ENCODE assay signal across 33 cellular contexts in the genomic region with DNA sequence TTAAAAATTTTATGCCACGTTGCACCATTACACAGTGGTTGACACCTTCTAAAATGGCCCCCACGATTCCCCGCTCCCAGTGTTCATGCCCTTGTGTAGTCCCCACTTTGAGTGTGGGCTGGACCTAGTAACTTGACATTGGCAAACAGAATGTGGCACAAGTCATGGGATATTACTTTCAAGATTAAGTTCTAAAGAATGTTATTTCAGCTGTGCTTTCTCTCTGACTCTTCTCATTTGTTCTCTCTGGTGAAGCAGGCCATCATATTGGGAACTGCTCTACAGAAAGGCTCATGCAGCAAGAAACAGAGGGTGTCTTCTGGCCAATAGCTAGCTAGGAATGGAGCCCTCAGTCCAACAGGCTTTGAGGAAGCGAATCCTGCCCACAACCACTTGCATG.
DNase-seq lines count a peak whose midpoint lies in the region; ATAC-seq, FAIRE-seq and TF ChIP-seq lines count a peak whose summit lies in the region.
"Had no signal": no experiment of that assay in that cellular context is flagged by ENCODE, and none has a peak within 500 bp of the region (broad histone marks: within the 10 kb centered on the region; RNA-seq: fewer than 3 reads in every experiment).

No MANE protein-coding gene starts in this region.

- H3K4me3 Mint-ChIP-seq in astrocyte (ENCODE audit: unreplicated experiment): no peak overlapping the region
- H3K4me3 Mint-ChIP-seq: activated CD4-positive, alpha-beta memory T cell treated with anti-CD3 and anti-CD28 coated beads for 36 hours; CD8-positive, alpha-beta T cell; dendritic cell treated with granulocyte-macrophage colony-stimulating factor and Interleukin-4, amounts not matched to agents 40 ng/mL and 50 ng/mL, for 4 days; endodermal cell; natural killer cell treated with Interleukin-12 subunit alpha and Interleukin-12 subunit beta and Interleukin-15 and Interleukin-18, amount 100 ng/mL, for 72 hours; stimulated activated naive CD8-positive, alpha-beta T cell treated with anti-CD3 and anti-CD28 coated beads, Interleukin-15, Interleukin-2, amounts not matched to agents 100 ng/mL and 50 ng/mL, for 24 hours; T-helper 17 cell had no signal

- H3K4me3 ChIP-seq in AG10803 (ENCODE audit: low read length) (no peak overlapping the region), astrocyte (ENCODE audit: insufficient read depth, low read depth, low read length) (no peak overlapping the region), upper lobe of right lung (no peak overlapping the region)
- H3K4me3 ChIP-seq: A549, body of pancreas, GM23248, lower lobe of right lung, ovary, skin epidermis, thoracic aorta had no signal

- H3K9ac ChIP-seq in astrocyte (ENCODE audit: low read length): no peak overlapping the region
- H3K9ac ChIP-seq: GM23248 had no signal

- FAIRE-seq in GM19239 (lab: Jason Lieb, UNC) (peak; percentile 95), astrocyte (lab: Jason Lieb, UNC) (peak; percentile 95)
- FAIRE-seq: urothelium cell line had no signal

- H3K36me3 ChIP-seq in astrocyte (ENCODE audit: insufficient read depth, low read length) (no peaks in the 10 kb centered on the region), upper lobe of right lung (no peaks in the 10 kb centered on the region)
- H3K36me3 ChIP-seq: lower lobe of right lung, ovary, thoracic aorta had no signal

- TF ChIP-seq CTCF in AG10803 (conservative IDR thresholded peaks at IDR 0.05; ENCODE audit: low read length) (no peak), astrocyte (IDR thresholded peaks at IDR 0.05; ENCODE audit: insufficient read depth, low read depth, low read length) (no peak), upper lobe of right lung (IDR thresholded peaks at IDR 0.05) (no peak)

- no peaks in the 10 kb centered on the region for H3K36me3 Mint-ChIP-seq in astrocyte (ENCODE audit: low read depth, unreplicated experiment)
- H3K36me3 Mint-ChIP-seq: activated CD4-positive, alpha-beta memory T cell treated with anti-CD3 and anti-CD28 coated beads for 36 hours; CD8-positive, alpha-beta T cell had no signal

- no peak overlapping the region for H3K27ac Mint-ChIP-seq in astrocyte (ENCODE audit: unreplicated experiment)
- H3K27ac Mint-ChIP-seq: activated CD4-positive, alpha-beta memory T cell treated with anti-CD3 and anti-CD28 coated beads for 36 hours; CD8-positive, alpha-beta T cell; endodermal cell; T-helper 17 cell had no signal

- ATAC-seq in upper lobe of right lung: no peak
- no peak for ATAC-seq in stimulated activated naive CD8-positive, alpha-beta T cell treated with anti-CD3 and anti-CD28 coated beads, Interleukin-15, Interleukin-2, amounts not matched to agents 100 U/mL and 50 U/mL, for 24 hours
- ATAC-seq: A549; body of pancreas; CD8-positive, alpha-beta T cell; lower lobe of right lung; natural killer cell treated with Interleukin-12 subunit alpha and Interleukin-12 subunit beta and Interleukin-15 and Interleukin-18, amount 100 ng/mL, for 72 hours; SK-N-SH treated with all-trans-retinoic acid at 6 μM for 48 hours; T-helper 17 cell had no signal

- H3K9me3 Mint-ChIP-seq in astrocyte (ENCODE audit: unreplicated experiment): peaks cover 2% of the 10 kb centered on the region
- H3K9me3 Mint-ChIP-seq: activated CD4-positive, alpha-beta memory T cell treated with anti-CD3 and anti-CD28 coated beads for 36 hours; CD8-positive, alpha-beta T cell; dendritic cell treated with granulocyte-macrophage colony-stimulating factor and Interleukin-4, amounts not matched to agents 40 ng/mL and 50 ng/mL, for 4 days had no signal

- H3K4me1 ChIP-seq in astrocyte (ENCODE audit: insufficient read depth, low read length) (no peaks in the 10 kb centered on the region), upper lobe of right lung (no peaks in the 10 kb centered on the region)
- H3K4me1 ChIP-seq: lower lobe of right lung had no signal

- no peaks in the 10 kb centered on the region for H3K9me3 ChIP-seq in astrocyte (ENCODE audit: insufficient read depth, low read depth, low read length)
- H3K9me3 ChIP-seq in upper lobe of right lung: no peaks in the 10 kb centered on the region
- H3K9me3 ChIP-seq: A549, body of pancreas, lower lobe of right lung, ovary, thoracic aorta had no signal

- no peak overlapping the region for H2AFZ ChIP-seq in astrocyte (ENCODE audit: low read depth, low read length)
- H2AFZ ChIP-seq: GM23248 had no signal

- H3K27me3 ChIP-seq in astrocyte (ENCODE audit: insufficient read depth, low read length): no peaks in the 10 kb centered on the region
- no peaks in the 10 kb centered on the region for H3K27me3 ChIP-seq in upper lobe of right lung
- H3K27me3 ChIP-seq: body of pancreas, ovary had no signal

- no peaks in the 10 kb centered on the region for H3K79me2 ChIP-seq in astrocyte (ENCODE audit: insufficient read depth, low read length)

- no peaks in the 10 kb centered on the region for H3K27me3 Mint-ChIP-seq in astrocyte (ENCODE audit: low read depth, unreplicated experiment)
- H3K27me3 Mint-ChIP-seq: activated CD4-positive, alpha-beta memory T cell treated with anti-CD3 and anti-CD28 coated beads for 36 hours; dendritic cell treated with granulocyte-macrophage colony-stimulating factor and Interleukin-4, amounts not matched to agents 40 ng/mL and 50 ng/mL, for 4 days; stimulated activated naive CD8-positive, alpha-beta T cell treated with anti-CD3 and anti-CD28 coated beads, Interleukin-15, Interleukin-2, amounts not matched to agents 100 ng/mL and 50 ng/mL, for 24 hours; T-helper 17 cell had no signal

- peak; percentile 36 for DNase-seq in AG10803 (ENCODE audit: low read depth)
- no peak for DNase-seq in GM19239 (ENCODE audit: insufficient read length, low spot score)
- DNase-seq in astrocyte (ENCODE audit: low read depth): peak; percentile 32
- DNase-seq in myocyte (ENCODE audit: low read depth): peak; percentile 30
- DNase-seq in upper lobe of right lung: no peak
- DNase-seq in stimulated activated naive CD8-positive, alpha-beta T cell treated with anti-CD3 and anti-CD28 coated beads, Interleukin-15, Interleukin-2, amounts not matched to agents 100 U/mL and 50 U/mL, for 24 hours: no peak
- DNase-seq in NCI-H446 treated with DMSO at 0.1 percent for 48 hours (lab: John Stamatoyannopoulos, UW): no peak
- no peak for DNase-seq in GM03348 (ENCODE audit: low spot score)
- DNase-seq: activated CD4-positive, alpha-beta memory T cell treated with anti-CD3 and anti-CD28 coated beads for 36 hours; activated CD4-positive, alpha-beta T cell treated with anti-CD3 and anti-CD28 coated beads for 1 hour; activated CD8-positive, alpha-beta memory T cell treated with anti-CD3 and anti-CD28 coated beads, Interleukin-2, amount 50 U/mL, for 4 hours; activated naive CD4-positive, alpha-beta T cell treated with Interleukin-2 at 50 U/mL for 16 hours; AML-193; body of pancreas; CD8-positive, alpha-beta T cell; endodermal cell; GM23248; hippocampal formation; Kasumi-1; lower lobe of right lung; NCI-H1694; NCI-H446; OCI-M1; ovary; T-helper 17 cell had no signal

- H3K27ac ChIP-seq in astrocyte (ENCODE audit: low read depth, low read length) (no peak overlapping the region), upper lobe of right lung (no peak overlapping the region)
- H3K27ac ChIP-seq: A549, body of pancreas, lower lobe of right lung, ovary, skin epidermis had no signal

- H4K20me1 ChIP-seq in astrocyte (ENCODE audit: insufficient read depth, low read length): no peaks in the 10 kb centered on the region

- intact Hi-C loops in upper lobe of right lung (cut with DNase I): no loop called here

- H3K4me2 ChIP-seq in astrocyte (ENCODE audit: low read length): no peak overlapping the region
- H3K4me2 ChIP-seq: A549 had no signal

- H3K4me1 Mint-ChIP-seq in astrocyte (ENCODE audit: low read depth, unreplicated experiment): peaks cover 32% of the 10 kb centered on the region
- H3K4me1 Mint-ChIP-seq: endodermal cell had no signal

Comparison
In these comparisons a context has a peak if more than half of its experiments do, and no peak if none do; other contexts are left out.
1. DNase-seq: peak in AG10803 (single experiment), astrocyte (single experiment) and myocyte (single experiment); none in GM19239 (single experiment), upper lobe of right lung (single experiment), stimulated activated naive CD8-positive, alpha-beta T cell treated with anti-CD3 and anti-CD28 coated beads, Interleukin-15, Interleukin-2, amounts not matched to agents 100 U/mL and 50 U/mL, for 24 hours (single experiment), NCI-H446 treated with DMSO at 0.1 percent for 48 hours (single experiment) and GM03348 (single experiment).